ENCODE assay signal across 20 cellular contexts in genomic region chr1:4061521-4062031, GRCh38.
DNase-seq lines count a peak whose midpoint lies in the region; ATAC-seq and TF ChIP-seq lines count a peak whose summit lies in the region.
"Had no signal": no experiment of that assay in that cellular context is flagged by ENCODE, and none has a peak within 500 bp of the region (broad histone marks: within the 10 kb centered on the region; RNA-seq: fewer than 3 reads in every experiment).

No MANE protein-coding gene starts in this region.

- no peaks in the 10 kb centered on the region for H3K36me3 ChIP-seq in stomach
- H3K36me3 ChIP-seq: BLaER1 treated with 17β-estradiol and CSF1 and Interleukin-3, amounts not matched to agents 10 nM and 100 nM had no signal

- no peaks in the 10 kb centered on the region for H3K9me3 Mint-ChIP-seq in activated CD8-positive, alpha-beta T cell treated with anti-CD3 and anti-CD28 coated beads, Interleukin-2, amount 10 ng/mL, durations not matched to agents 7 days and 5 days (ENCODE audit: insufficient read depth)
- no peaks in the 10 kb centered on the region for H3K9me3 Mint-ChIP-seq in activated CD8-positive, alpha-beta T cell treated with anti-CD3 and anti-CD28 coated beads for 36 hours
- H3K9me3 Mint-ChIP-seq in neural crest cell, result no peaks in the 10 kb centered on the region
- H3K9me3 Mint-ChIP-seq: CD8-positive, alpha-beta T cell had no signal

- no peak overlapping the region for H3K4me3 ChIP-seq in stomach
- H3K4me3 ChIP-seq: A549; BLaER1 treated with 17β-estradiol and CSF1 and Interleukin-3, amounts not matched to agents 10 nM and 100 nM; GM12878 had no signal

- no peak overlapping the region for H3K27ac Mint-ChIP-seq in activated CD8-positive, alpha-beta T cell treated with anti-CD3 and anti-CD28 coated beads, Interleukin-2, amount 10 ng/mL, durations not matched to agents 7 days and 5 days
- H3K27ac Mint-ChIP-seq in activated CD8-positive, alpha-beta T cell treated with anti-CD3 and anti-CD28 coated beads for 36 hours, result no peak overlapping the region
- H3K27ac Mint-ChIP-seq in neural crest cell (ENCODE audit: unreplicated experiment), result peak overlapping the region; percentile 16
- H3K27ac Mint-ChIP-seq: CD8-positive, alpha-beta T cell; HFFc6 had no signal

- TF ChIP-seq POLR2A in stomach (IDR thresholded peaks at IDR 0.05), result no peak

- no peaks in the 10 kb centered on the region for H3K27me3 Mint-ChIP-seq in activated CD8-positive, alpha-beta T cell treated with anti-CD3 and anti-CD28 coated beads, Interleukin-2, amount 10 ng/mL, durations not matched to agents 7 days and 5 days (ENCODE audit: low read depth)
- no peaks in the 10 kb centered on the region for H3K27me3 Mint-ChIP-seq in activated CD8-positive, alpha-beta T cell treated with anti-CD3 and anti-CD28 coated beads for 36 hours
- no peaks in the 10 kb centered on the region for H3K27me3 Mint-ChIP-seq in neural crest cell (ENCODE audit: low read depth)

- TF ChIP-seq CTCF in activated CD8-positive, alpha-beta T cell treated with anti-CD3 and anti-CD28 coated beads for 36 hours (IDR thresholded peaks at IDR 0.05), result no peak
- TF ChIP-seq CTCF in neural crest cell (conservative IDR thresholded peaks at IDR 0.05) (no peak), stomach (IDR thresholded peaks at IDR 0.05) (no peak)

- intact Hi-C loops in activated CD8-positive, alpha-beta T cell treated with anti-CD3 and anti-CD28 coated beads for 36 hours (cut with micrococcal nuclease), result no loop called here
- intact Hi-C loops in stomach (cut with DNase I; ENCODE audit: low total_unique reads), result no loop called here

- H3K27me3 ChIP-seq in stomach, result peaks cover 0 to 16% (median 0%) of the 10 kb centered on the region in 3 donors
- H3K27me3 ChIP-seq: BLaER1 treated with 17β-estradiol and CSF1 and Interleukin-3, amounts not matched to agents 10 nM and 100 nM had no signal

- TF ChIP-seq EP300 in stomach (IDR thresholded peaks at IDR 0.05), result no peak

- ATAC-seq in activated CD8-positive, alpha-beta T cell treated with anti-CD3 and anti-CD28 coated beads, Interleukin-2, amount 10 ng/mL, durations not matched to agents 7 days and 5 days, result no peak
- no peak for ATAC-seq in activated CD8-positive, alpha-beta T cell treated with anti-CD3 and anti-CD28 coated beads for 36 hours
- no peak for ATAC-seq in HG02759 (IDR thresholded peaks at IDR 0.05; ENCODE audit: unreplicated experiment)
- ATAC-seq: CD8-positive, alpha-beta T cell; GM12878 had no signal

- peak; percentile 14 for DNase-seq in activated CD8-positive, alpha-beta T cell treated with anti-CD3 and anti-CD28 coated beads, Interleukin-2, amount 10 ng/mL, durations not matched to agents 7 days and 5 days
- no peak for DNase-seq in activated CD8-positive, alpha-beta T cell treated with anti-CD3 and anti-CD28 coated beads for 36 hours
- DNase-seq in ecto neural progenitor cell (ENCODE audit: low spot score) (peak; percentile 42), neural crest cell (ENCODE audit: low read depth, low spot score) (no peak), stomach (peak; percentile 20), ACHN (no peak)
- no peak for DNase-seq in activated naive CD4-positive, alpha-beta T cell treated with Interleukin-2 at 50 U/mL for 16 hours
- DNase-seq: Calu3; CD8-positive, alpha-beta T cell; DND-41; EL; GOT3; H7; HFFc6 had no signal

- POLR2A ChIA-PET in activated CD8-positive, alpha-beta T cell treated with anti-CD3 and anti-CD28 coated beads, Interleukin-2, amount 10 ng/mL, durations not matched to agents 7 days and 5 days (lab: Charles Lee), result no interaction called here
- POLR2A ChIA-PET in activated CD8-positive, alpha-beta T cell treated with anti-CD3 and anti-CD28 coated beads for 36 hours (lab: Charles Lee), result no interaction called here

- H3K4me1 Mint-ChIP-seq in activated CD8-positive, alpha-beta T cell treated with anti-CD3 and anti-CD28 coated beads, Interleukin-2, amount 10 ng/mL, durations not matched to agents 7 days and 5 days (ENCODE audit: low read depth), result no peaks in the 10 kb centered on the region
- H3K4me1 Mint-ChIP-seq in activated CD8-positive, alpha-beta T cell treated with anti-CD3 and anti-CD28 coated beads for 36 hours (ENCODE audit: low read depth), result no peaks in the 10 kb centered on the region
- H3K4me1 Mint-ChIP-seq in neural crest cell, result no peaks in the 10 kb centered on the region

- H3K36me3 Mint-ChIP-seq in activated CD8-positive, alpha-beta T cell treated with anti-CD3 and anti-CD28 coated beads, Interleukin-2, amount 10 ng/mL, durations not matched to agents 7 days and 5 days (ENCODE audit: low read depth), result no peaks in the 10 kb centered on the region
- no peaks in the 10 kb centered on the region for H3K36me3 Mint-ChIP-seq in activated CD8-positive, alpha-beta T cell treated with anti-CD3 and anti-CD28 coated beads for 36 hours (ENCODE audit: low read depth)
- H3K36me3 Mint-ChIP-seq in neural crest cell (ENCODE audit: low read depth), result no peaks in the 10 kb centered on the region
- H3K36me3 Mint-ChIP-seq: CD8-positive, alpha-beta T cell had no signal

- H3K4me1 ChIP-seq in stomach, result no peaks in the 10 kb centered on the region
- H3K4me1 ChIP-seq: A549 had no signal

- no peak overlapping the region for H3K27ac ChIP-seq in stomach
- H3K27ac ChIP-seq: 22Rv1; A549; BLaER1 treated with 17β-estradiol and CSF1 and Interleukin-3, amounts not matched to agents 10 nM and 100 nM; HL-60 had no signal

- no peak overlapping the region for H3K4me3 Mint-ChIP-seq in activated CD8-positive, alpha-beta T cell treated with anti-CD3 and anti-CD28 coated beads, Interleukin-2, amount 10 ng/mL, durations not matched to agents 7 days and 5 days
- H3K4me3 Mint-ChIP-seq in activated CD8-positive, alpha-beta T cell treated with anti-CD3 and anti-CD28 coated beads for 36 hours, result no peak overlapping the region
- H3K4me3 Mint-ChIP-seq in neural crest cell, result no peak overlapping the region
- H3K4me3 Mint-ChIP-seq: CD8-positive, alpha-beta T cell; HFFc6 had no signal

- 77 to 90% (median 86%) methylated on average over 11 to 21 of the region's 21 CpGs for WGBS in stomach, 5 donors

- in situ Hi-C loops in ACHN (cut with HindIII; ENCODE audit: low pct_ligation_motif_present, low pct_unique_long_range_greater_than_20kb, low sequenced_read_pairs), result no loop called here

- CTCF ChIA-PET in activated CD8-positive, alpha-beta T cell treated with anti-CD3 and anti-CD28 coated beads, Interleukin-2, amount 10 ng/mL, durations not matched to agents 7 days and 5 days (lab: Charles Lee), result no interaction called here
- CTCF ChIA-PET in activated CD8-positive, alpha-beta T cell treated with anti-CD3 and anti-CD28 coated beads for 36 hours (lab: Charles Lee), result no interaction called here

- peaks cover 0 to 8% (median 0%) of the 10 kb centered on the region in 4 donors for H3K9me3 ChIP-seq in stomach
- H3K9me3 ChIP-seq: A549 had no signal

Comparison
In these comparisons a context has a peak if more than half of its experiments do, and no peak if none do; other contexts are left out.
1. DNase-seq: peak in activated CD8-positive, alpha-beta T cell treated with anti-CD3 and anti-CD28 coated beads, Interleukin-2, amount 10 ng/mL, durations not matched to agents 7 days and 5 days (single experiment), ecto neural progenitor cell (single experiment) and stomach (single experiment); none in activated CD8-positive, alpha-beta T cell treated with anti-CD3 and anti-CD28 coated beads for 36 hours (single experiment), neural crest cell (single experiment), activated naive CD4-positive, alpha-beta T cell treated with Interleukin-2 at 50 U/mL for 16 hours (single experiment) and ACHN (single experiment).